18 cellular contexts compared by ENCODE assay signal in the genomic region with DNA sequence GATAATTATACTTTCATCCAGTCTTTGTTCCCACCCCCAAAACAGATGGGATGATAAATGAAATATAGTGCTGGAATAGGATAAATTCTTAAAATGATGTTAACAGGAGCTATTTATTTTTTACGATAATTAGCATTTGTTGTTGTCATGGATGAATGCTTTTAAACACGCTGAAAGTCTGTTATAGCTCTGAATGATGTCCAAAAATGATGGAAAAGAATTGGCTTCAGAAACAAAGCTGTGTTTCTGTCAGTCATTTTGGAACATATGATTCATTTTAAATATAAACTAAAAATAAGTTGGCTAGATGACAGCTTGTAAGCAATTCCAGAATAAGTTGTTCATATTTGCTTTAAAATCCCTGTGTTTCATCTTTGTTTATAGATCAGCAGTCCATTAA.
DNase-seq lines count a peak whose midpoint lies in the region; ATAC-seq lines count a peak whose summit lies in the region.
"Had no signal": no experiment of that assay in that cellular context is flagged by ENCODE, and none has a peak within 500 bp of the region (broad histone marks: within the 10 kb centered on the region; RNA-seq: fewer than 3 reads in every experiment).

No MANE protein-coding gene starts in this region.

- peak; percentile 18 for DNase-seq in Ammon's horn (ENCODE audit: low spot score)
- peak; percentile 51 for DNase-seq in NCI-H1694 (lab: John Stamatoyannopoulos, UW)
- DNase-seq in NCI-H446 treated with DMSO at 0.1 percent for 48 hours (lab: John Stamatoyannopoulos, UW), result peak; percentile 90
- peak; percentile 4 for DNase-seq in cerebellum (ENCODE audit: low spot score)
- DNase-seq in H7, result no peak
- no peak for DNase-seq in HuH-7.5 (ENCODE audit: low spot score)
- DNase-seq: 8988T; ACHN; AML-193; Calu3; CD4-positive, alpha-beta memory T cell; COR-L47; DMS53; DMS79 treated with DMSO at 0.1 percent for 48 hours; GOT3; HCEC 1CT had no signal

- H3K4me3 ChIP-seq in H7 (ENCODE audit: insufficient read depth, low read depth, low read length), result no peak overlapping the region
- H3K4me3 ChIP-seq: A549 had no signal

- H3K27me3 ChIP-seq in H7 (ENCODE audit: control insufficient read depth, insufficient read depth, low read length), result no peaks in the 10 kb centered on the region

- H3K36me3 ChIP-seq in H7 (replicated peaks; ENCODE audit: control insufficient read depth, insufficient read depth, low read length), result no peaks in the 10 kb centered on the region

- ATAC-seq in HG03135 (IDR thresholded peaks at IDR 0.05; ENCODE audit: unreplicated experiment), result no peak
- ATAC-seq: A549 had no signal

Comparison
In these comparisons a context has a peak if more than half of its experiments do, and no peak if none do; other contexts are left out.
1. DNase-seq: peak in Ammon's horn (single experiment), NCI-H1694 (single experiment), NCI-H446 treated with DMSO at 0.1 percent for 48 hours (single experiment) and cerebellum (single experiment); none in H7 (single experiment) and HuH-7.5 (single experiment).